12 cellular contexts compared by ENCODE assay signal in the genomic region with DNA sequence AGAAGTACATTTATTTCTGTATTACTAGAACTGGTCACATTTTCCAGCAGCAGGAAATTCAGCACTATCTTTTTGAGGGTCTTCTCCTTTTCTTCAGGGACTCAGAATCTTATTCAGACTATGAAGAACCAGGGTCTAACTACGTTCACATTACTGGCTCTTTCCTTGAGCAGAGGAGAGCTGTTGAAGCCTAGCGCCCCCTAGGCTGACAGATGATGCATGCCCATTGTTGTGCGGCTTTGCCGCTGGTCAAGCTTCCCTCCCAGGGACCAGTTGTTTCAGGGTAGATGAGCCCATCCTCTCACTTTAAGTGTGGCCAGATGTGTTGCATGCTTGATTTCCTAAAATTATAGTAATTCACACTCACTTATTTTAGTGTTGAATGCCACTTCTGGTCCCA.
DNase-seq lines count a peak whose midpoint lies in the region; ATAC-seq and TF ChIP-seq lines count a peak whose summit lies in the region.
"Had no signal": no experiment of that assay in that cellular context is flagged by ENCODE, and none has a peak within 500 bp of the region (broad histone marks: within the 10 kb centered on the region; RNA-seq: fewer than 3 reads in every experiment).

No MANE protein-coding gene starts in this region.

- H3K27me3 Mint-ChIP-seq in WTC11 (ENCODE audit: low read depth) = no peaks in the 10 kb centered on the region
- peaks cover 0 to 10% (median 0%) of the 10 kb centered on the region in 5 donors for H3K27me3 Mint-ChIP-seq in naive thymus-derived CD4-positive, alpha-beta T cell
- H3K27me3 Mint-ChIP-seq: stimulated activated naive B cell treated with anti-CD40 and anti-IgM and Interleukin-4, amounts not matched to agents 10 μg/mL and 1 μg/mL and 100 μg/mL, for 72 hours had no signal

- no peak overlapping the region for H4K8ac ChIP-seq in mesendoderm (ENCODE audit: low read depth, low read length)

- POLR2A ChIA-PET in WTC11 (lab: Charles Lee) = interaction anchor here (0.6 kb wide), 2 partner anchors 74 to 240 kb away, joined by 3 to 4 read pairs; no protein-coding TSS in a partner anchor
- POLR2A ChIA-PET in naive thymus-derived CD4-positive, alpha-beta T cell (lab: Charles Lee) = no interaction called here

- CTCF ChIA-PET in WTC11 (lab: Charles Lee) = interaction anchor here (0.6 to 1.5 kb wide), 23 partner anchors 10 to 858 kb away, joined by 3 to 12 read pairs (median 5); no protein-coding TSS in a partner anchor
- CTCF ChIA-PET in naive thymus-derived CD4-positive, alpha-beta T cell (lab: Charles Lee) = no interaction called here

- peak; percentile 66 for TF ChIP-seq CTCF in GM12872 (IDR thresholded peaks at IDR 0.05; ENCODE audit: insufficient read depth, low read depth, low read length)
- peak; percentile 78 for TF ChIP-seq CTCF in WTC11 (IDR thresholded peaks at IDR 0.05)

- intact Hi-C loops in naive thymus-derived CD4-positive, alpha-beta T cell (cut with micrococcal nuclease) = no loop called here

- no peak overlapping the region for H2BK15ac ChIP-seq in mesendoderm (replicated peaks; ENCODE audit: low read depth)

- no peaks in the 10 kb centered on the region for H3K27me3 ChIP-seq in mesendoderm (ENCODE audit: insufficient read depth, low read length, poor library complexity)
- no peaks in the 10 kb centered on the region for H3K27me3 ChIP-seq in naive thymus-derived CD4-positive, alpha-beta T cell (ENCODE audit: control insufficient read depth in 2 of 2, insufficient read depth in 2 of 2, low read length in 2 of 2)
- H3K27me3 ChIP-seq: left lung had no signal

- no peak overlapping the region for H3K4me3 Mint-ChIP-seq in WTC11
- H3K4me3 Mint-ChIP-seq in naive thymus-derived CD4-positive, alpha-beta T cell = no peak overlapping the region
- H3K4me3 Mint-ChIP-seq: stimulated activated naive B cell treated with anti-CD40 and anti-IgM and Interleukin-4, amounts not matched to agents 10 μg/mL and 1 μg/mL and 100 μg/mL, for 72 hours had no signal

- H4K5ac ChIP-seq in mesendoderm (ENCODE audit: low read length) = no peak overlapping the region

- no peak overlapping the region for H2BK5ac ChIP-seq in mesendoderm (ENCODE audit: low read length)

- no peak overlapping the region for H3K23ac ChIP-seq in mesendoderm (ENCODE audit: low read length)

- H3K36me3 Mint-ChIP-seq in WTC11 = no peaks in the 10 kb centered on the region
- no peaks in the 10 kb centered on the region for H3K36me3 Mint-ChIP-seq in activated naive CD4-positive, alpha-beta T cell treated with anti-CD3 and anti-CD28 coated beads, Interleukin-2, amount 50 U/mL, for 72 hours
- no peaks in the 10 kb centered on the region for H3K36me3 Mint-ChIP-seq in naive thymus-derived CD4-positive, alpha-beta T cell
- H3K36me3 Mint-ChIP-seq: stimulated activated naive B cell treated with anti-CD40 and anti-IgM and Interleukin-4, amounts not matched to agents 10 μg/mL and 1 μg/mL and 100 μg/mL, for 72 hours had no signal

- H3K9ac ChIP-seq in mesendoderm (ENCODE audit: low read length) = no peak overlapping the region

- ATAC-seq in HG02884 (IDR thresholded peaks at IDR 0.05; ENCODE audit: unreplicated experiment) (peak; percentile 51), WTC11 (peak; percentile 99)
- no peak for ATAC-seq in activated naive CD4-positive, alpha-beta T cell treated with anti-CD3 and anti-CD28 coated beads, Interleukin-2, amount 50 U/mL, for 72 hours
- no peak for ATAC-seq in naive thymus-derived CD4-positive, alpha-beta T cell
- ATAC-seq: left lung had no signal

- no CpG with 5 or more reads among the region's 4 CpGs for WGBS in mesendoderm (ENCODE audit: extremely low coverage, insufficient coverage, low lambda C conversion rate)

- H3K79me2 ChIP-seq in mesendoderm (ENCODE audit: control insufficient read depth, insufficient read depth, low read length) = no peaks in the 10 kb centered on the region

- H3K9me3 ChIP-seq in naive thymus-derived CD4-positive, alpha-beta T cell (ENCODE audit: control insufficient read depth in 2 of 3, low read length in 3 of 3) = no peaks in the 10 kb centered on the region
- H3K9me3 ChIP-seq: left lung had no signal

- H3K4me1 Mint-ChIP-seq in WTC11 = peaks cover 5% of the 10 kb centered on the region; the same call in 1 of the 2 replicates
- no peaks in the 10 kb centered on the region for H3K4me1 Mint-ChIP-seq in naive thymus-derived CD4-positive, alpha-beta T cell
- H3K4me1 Mint-ChIP-seq: stimulated activated naive B cell treated with anti-CD40 and anti-IgM and Interleukin-4, amounts not matched to agents 10 μg/mL and 1 μg/mL and 100 μg/mL, for 72 hours had no signal

- no peak overlapping the region for H3K4ac ChIP-seq in mesendoderm (ENCODE audit: low read depth, low read length)

- DNase-seq in WTC11 (ENCODE audit: low spot score) (peak; percentile 81), mesendoderm (peak; percentile 76), AML-193 (lab: John Stamatoyannopoulos, UW) (no peak)
- DNase-seq in activated naive CD4-positive, alpha-beta T cell treated with anti-CD3 and anti-CD28 coated beads, Interleukin-2, amount 50 U/mL, for 72 hours (ENCODE audit: low spot score in 2 of 2) = no peak
- DNase-seq in activated CD8-positive, alpha-beta memory T cell treated with anti-CD3 and anti-CD28 coated beads, Interleukin-2, amount 50 U/mL, for 4 hours = no peak
- no peak for DNase-seq in naive thymus-derived CD4-positive, alpha-beta T cell
- DNase-seq: effector CD8-positive, alpha-beta T cell; HCEC 1CT; left lung; stimulated activated naive B cell treated with anti-CD40 and anti-IgM and Interleukin-4, amounts not matched to agents 10 μg/mL and 1 μg/mL and 100 μg/mL, for 72 hours had no signal

- H3K4me3 ChIP-seq in mesendoderm (ENCODE audit: low read length) = no peak overlapping the region
- no peak overlapping the region for H3K4me3 ChIP-seq in naive thymus-derived CD4-positive, alpha-beta T cell (ENCODE audit: low read length)
- H3K4me3 ChIP-seq: left lung had no signal

- no peaks in the 10 kb centered on the region for H3K4me1 ChIP-seq in mesendoderm (ENCODE audit: control insufficient read depth, low read depth, low read length)
- H3K4me1 ChIP-seq in naive thymus-derived CD4-positive, alpha-beta T cell (ENCODE audit: control insufficient read depth in 2 of 2, insufficient read depth in 2 of 2, low read length in 2 of 2) = no peaks in the 10 kb centered on the region
- H3K4me1 ChIP-seq: left lung had no signal

- H3K4me2 ChIP-seq in mesendoderm (ENCODE audit: low read length) = no peak overlapping the region

- no peak overlapping the region for H3K27ac Mint-ChIP-seq in WTC11
- no peak overlapping the region for H3K27ac Mint-ChIP-seq in activated naive CD4-positive, alpha-beta T cell treated with anti-CD3 and anti-CD28 coated beads, Interleukin-2, amount 50 U/mL, for 72 hours
- H3K27ac Mint-ChIP-seq in naive thymus-derived CD4-positive, alpha-beta T cell = no peak overlapping the region
- H3K27ac Mint-ChIP-seq: stimulated activated naive B cell treated with anti-CD40 and anti-IgM and Interleukin-4, amounts not matched to agents 10 μg/mL and 1 μg/mL and 100 μg/mL, for 72 hours had no signal

- H3K18ac ChIP-seq in mesendoderm (ENCODE audit: low read length) = no peak overlapping the region

- H3K56ac ChIP-seq in mesendoderm (ENCODE audit: low read length) = no peak overlapping the region

- no peak overlapping the region for H2AK5ac ChIP-seq in mesendoderm (ENCODE audit: low read length)

- no peak overlapping the region for H2BK120ac ChIP-seq in mesendoderm (ENCODE audit: low read depth, low read length)

- no peaks in the 10 kb centered on the region for H3K36me3 ChIP-seq in mesendoderm (ENCODE audit: control insufficient read depth, insufficient read depth, low read length)
- H3K36me3 ChIP-seq in naive thymus-derived CD4-positive, alpha-beta T cell (ENCODE audit: control insufficient read depth in 2 of 3, insufficient read depth in 3 of 3, low read length in 3 of 3) = no peaks in the 10 kb centered on the region
- H3K36me3 ChIP-seq: left lung had no signal

- H3K9me3 Mint-ChIP-seq in WTC11 = peaks cover 7% of the 10 kb centered on the region
- peaks cover 0 to 4% of the 10 kb centered on the region in 2 donors for H3K9me3 Mint-ChIP-seq in activated naive CD4-positive, alpha-beta T cell treated with anti-CD3 and anti-CD28 coated beads, Interleukin-2, amount 50 U/mL, for 72 hours
- H3K9me3 Mint-ChIP-seq in naive thymus-derived CD4-positive, alpha-beta T cell = peaks cover 0 to 4% (median 0%) of the 10 kb centered on the region in 11 donors

- H3K79me1 ChIP-seq in mesendoderm (ENCODE audit: low read length) = no peaks in the 10 kb centered on the region

- H3K27ac ChIP-seq in mesendoderm (ENCODE audit: low read depth, low read length) = no peak overlapping the region
- H3K27ac ChIP-seq in naive thymus-derived CD4-positive, alpha-beta T cell (ENCODE audit: low read depth, low read length) = no peak overlapping the region
- H3K27ac ChIP-seq: left lung had no signal

TF ChIP-seq in WTC11, 78 proteins besides CTCF, POLR2A, EP300 and RAD21 (continues in another document):
- TF ChIP-seq, protein P1, sequence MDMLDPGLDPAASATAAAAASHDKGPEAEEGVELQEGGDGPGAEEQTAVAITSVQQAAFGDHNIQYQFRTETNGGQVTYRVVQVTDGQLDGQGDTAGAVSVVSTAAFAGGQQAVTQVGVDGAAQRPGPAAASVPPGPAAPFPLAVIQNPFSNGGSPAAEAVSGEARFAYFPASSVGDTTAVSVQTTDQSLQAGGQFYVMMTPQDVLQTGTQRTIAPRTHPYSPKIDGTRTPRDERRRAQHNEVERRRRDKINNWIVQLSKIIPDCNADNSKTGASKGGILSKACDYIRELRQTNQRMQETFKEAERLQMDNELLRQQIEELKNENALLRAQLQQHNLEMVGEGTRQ (CRISPR knock-in tag; IDR thresholded peaks at IDR 0.05) = no peak
- TF ChIP-seq ETV6 (CRISPR knock-in tag; IDR thresholded peaks at IDR 0.05) (no peak), FOXJ3 (CRISPR knock-in tag; IDR thresholded peaks at IDR 0.05; ENCODE audit: borderline replicate concordance) (no peak)

Comparison
In these comparisons a context has a peak if more than half of its experiments do, and no peak if none do; other contexts are left out.
1. ATAC-seq: peak in HG02884 (single experiment) and WTC11 (single experiment); none in activated naive CD4-positive, alpha-beta T cell treated with anti-CD3 and anti-CD28 coated beads, Interleukin-2, amount 50 U/mL, for 72 hours (0 of 2) and naive thymus-derived CD4-positive, alpha-beta T cell (single experiment).
2. DNase-seq: peak in WTC11 (single experiment) and mesendoderm (single experiment); none in AML-193 (0 of 2), activated naive CD4-positive, alpha-beta T cell treated with anti-CD3 and anti-CD28 coated beads, Interleukin-2, amount 50 U/mL, for 72 hours (0 of 2), activated CD8-positive, alpha-beta memory T cell treated with anti-CD3 and anti-CD28 coated beads, Interleukin-2, amount 50 U/mL, for 4 hours (single experiment) and naive thymus-derived CD4-positive, alpha-beta T cell (0 of 9).